1 cellular context compared by ENCODE assay signal in genomic region chr1:89821322-89822108, GRCh38.
TF ChIP-seq lines count a peak whose summit lies in the region.

No MANE protein-coding gene starts in this region.

TF ChIP-seq in HEK293, 187 proteins besides CTCF, POLR2A, EP300 and RAD21 (continued from another document):
- TF ChIP-seq, protein P1, sequence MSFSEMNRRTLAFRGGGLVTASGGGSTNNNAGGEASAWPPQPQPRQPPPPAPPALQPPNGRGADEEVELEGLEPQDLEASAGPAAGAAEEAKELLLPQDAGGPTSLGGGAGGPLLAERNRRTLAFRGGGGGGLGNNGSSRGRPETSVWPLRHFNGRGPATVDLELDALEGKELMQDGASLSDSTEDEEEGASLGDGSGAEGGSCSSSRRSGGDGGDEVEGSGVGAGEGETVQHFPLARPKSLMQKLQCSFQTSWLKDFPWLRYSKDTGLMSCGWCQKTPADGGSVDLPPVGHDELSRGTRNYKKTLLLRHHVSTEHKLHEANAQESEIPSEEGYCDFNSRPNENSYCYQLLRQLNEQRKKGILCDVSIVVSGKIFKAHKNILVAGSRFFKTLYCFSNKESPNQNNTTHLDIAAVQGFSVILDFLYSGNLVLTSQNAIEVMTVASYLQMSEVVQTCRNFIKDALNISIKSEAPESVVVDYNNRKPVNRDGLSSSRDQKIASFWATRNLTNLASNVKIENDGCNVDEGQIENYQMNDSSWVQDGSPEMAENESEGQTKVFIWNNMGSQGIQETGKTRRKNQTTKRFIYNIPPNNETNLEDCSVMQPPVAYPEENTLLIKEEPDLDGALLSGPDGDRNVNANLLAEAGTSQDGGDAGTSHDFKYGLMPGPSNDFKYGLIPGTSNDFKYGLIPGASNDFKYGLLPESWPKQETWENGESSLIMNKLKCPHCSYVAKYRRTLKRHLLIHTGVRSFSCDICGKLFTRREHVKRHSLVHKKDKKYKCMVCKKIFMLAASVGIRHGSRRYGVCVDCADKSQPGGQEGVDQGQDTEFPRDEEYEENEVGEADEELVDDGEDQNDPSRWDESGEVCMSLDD (tag by site-specific recombination; IDR thresholded peaks at IDR 0.05), result no peak
- no peak for TF ChIP-seq YY1 (tag by site-specific recombination; IDR thresholded peaks at IDR 0.05)
- no peak; the same call in 1 of the 2 replicates for TF ChIP-seq ZNF121 (tag by site-specific recombination; IDR thresholded peaks at IDR 0.05)
- no peak for TF ChIP-seq ZNF830 (tag by site-specific recombination; IDR thresholded peaks at IDR 0.05; ENCODE audit: low read depth)
